In genomic region chr3:59660376-59660775, GRCh38 we compare ENCODE assay signal across 24 cellular contexts.
A peak's percentile ranks its signal among the peaks of the same experiment; 100 is the strongest.
DNase-seq lines count a peak whose midpoint lies in the region; ATAC-seq and TF ChIP-seq lines count a peak whose summit lies in the region.
"Had no signal": no experiment of that assay in that cellular context is flagged by ENCODE, and none has a peak within 500 bp of the region (broad histone marks: within the 10 kb centered on the region; RNA-seq: fewer than 3 reads in every experiment).

No MANE protein-coding gene starts in this region.

- DNase-seq in GM23248 (peak; percentile 58), NCI-H345 treated with DMSO at 0.1 percent for 48 hours (lab: John Stamatoyannopoulos, UW; ENCODE audit: unreplicated experiment) (peak; percentile 14), epithelial cell of esophagus (ENCODE audit: low read depth) (peak; percentile 76), left colon (no peak), NCI-H526 treated with DMSO at 0.1 percent for 48 hours (lab: John Stamatoyannopoulos, UW) (no peak), HPDE6-E6E7 (ENCODE audit: extremely low spot score) (no peak)
- DNase-seq in activated naive CD8-positive, alpha-beta T cell treated with anti-CD3 and anti-CD28 coated beads, Interleukin-2, amount 50 U/mL, for 24 hours = no peak
- DNase-seq: activated CD4-positive, alpha-beta T cell treated with anti-CD3 and anti-CD28 coated beads, Interleukin-2, amount 50 U/mL, for 1 hour; activated CD8-positive, alpha-beta memory T cell treated with anti-CD3 and anti-CD28 coated beads, Interleukin-2, amount 50 U/mL, for 4 hours; activated effector memory CD4-positive, alpha-beta T cell treated with Interleukin-2 at 50 U/mL for 16 hours; CD4-positive, alpha-beta T cell; dermis blood vessel endothelial cell; DMS 273 treated with DMSO at 0.1 percent for 48 hours; GF-D8; MV-4-11; NCI-H524; psoas muscle; SIG-M5; stimulated activated CD4-positive, alpha-beta T cell treated with anti-CD3 and anti-CD28 coated beads, Interleukin-1b, Interleukin-23, amount 100 ng/mL, for 48 hours; stimulated activated naive B cell treated with anti-CD40 and anti-IgM and Interleukin-4, amounts not matched to agents 10 μg/mL and 1 μg/mL and 100 μg/mL, for 72 hours had no signal

- H3K9ac ChIP-seq in GM23248 = no peak overlapping the region

- no peak overlapping the region for H3K4me3 ChIP-seq in GM23248
- H3K4me3 ChIP-seq in epithelial cell of esophagus (ENCODE audit: low read length) = no peak overlapping the region
- H3K4me3 ChIP-seq: K562, psoas muscle, thyroid gland had no signal

- H3K9me3 Mint-ChIP-seq in activated naive CD8-positive, alpha-beta T cell treated with anti-CD3 and anti-CD28 coated beads, Interleukin-2, amount 50 U/mL, for 24 hours = no peaks in the 10 kb centered on the region
- H3K9me3 Mint-ChIP-seq: CD4-positive, alpha-beta T cell had no signal

- no peaks in the 10 kb centered on the region for H3K79me2 ChIP-seq in GM23248 (ENCODE audit: insufficient read depth)

- H3K27ac Mint-ChIP-seq in activated naive CD8-positive, alpha-beta T cell treated with anti-CD3 and anti-CD28 coated beads, Interleukin-2, amount 50 U/mL, for 24 hours = no peak overlapping the region
- H3K27ac Mint-ChIP-seq: CD4-positive, alpha-beta T cell; stimulated activated naive B cell treated with anti-CD40 and anti-IgM and Interleukin-4, amounts not matched to agents 10 μg/mL and 1 μg/mL and 100 μg/mL, for 72 hours had no signal

- no peak overlapping the region for H2AFZ ChIP-seq in GM23248

- no peaks in the 10 kb centered on the region for H3K36me3 ChIP-seq in GM23248 (ENCODE audit: low read depth)
- H3K36me3 ChIP-seq: thyroid gland had no signal

- H3K27ac ChIP-seq in GM23248 = no peak overlapping the region
- H3K27ac ChIP-seq: psoas muscle, thyroid gland, VCaP had no signal

- H3K4me1 Mint-ChIP-seq in activated naive CD8-positive, alpha-beta T cell treated with anti-CD3 and anti-CD28 coated beads, Interleukin-2, amount 50 U/mL, for 24 hours = no peaks in the 10 kb centered on the region
- H3K4me1 Mint-ChIP-seq: stimulated activated naive B cell treated with anti-CD40 and anti-IgM and Interleukin-4, amounts not matched to agents 10 μg/mL and 1 μg/mL and 100 μg/mL, for 72 hours had no signal

- H3K4me3 Mint-ChIP-seq in activated naive CD8-positive, alpha-beta T cell treated with anti-CD3 and anti-CD28 coated beads, Interleukin-2, amount 50 U/mL, for 24 hours = no peak overlapping the region
- H3K4me3 Mint-ChIP-seq: CD4-positive, alpha-beta T cell; stimulated activated naive B cell treated with anti-CD40 and anti-IgM and Interleukin-4, amounts not matched to agents 10 μg/mL and 1 μg/mL and 100 μg/mL, for 72 hours had no signal

- H3K4me1 ChIP-seq in GM23248 (ENCODE audit: insufficient read depth) = peaks cover 10% of the 10 kb centered on the region; the same call in 1 of the 2 replicates
- H3K4me1 ChIP-seq: psoas muscle had no signal

- intact Hi-C loops in left colon (cut with DNase I, micrococcal nuclease) = no loop called here

- H3K4me2 ChIP-seq in GM23248 (ENCODE audit: unreplicated experiment) = no peak overlapping the region

- H3F3A ChIP-seq in GM23248 (ENCODE audit: insufficient read depth) = no peaks in the 10 kb centered on the region

- WGBS in GM23248 (ENCODE audit: low coverage in 1 of 2, low lambda C conversion rate in 2 of 2, missing lambda C conversion rate in 2 of 2), 2 experiments = 4 to 5% methylated on average over 1 of the region's 1 CpG

- no peaks in the 10 kb centered on the region for H4K20me1 ChIP-seq in GM23248 (ENCODE audit: insufficient read depth)

- no peaks in the 10 kb centered on the region for H3K27me3 ChIP-seq in GM23248 (replicated peaks; ENCODE audit: insufficient read depth)
- H3K27me3 ChIP-seq: thyroid gland had no signal

- H3K9me2 ChIP-seq in GM23248 (ENCODE audit: insufficient read depth) = no peaks in the 10 kb centered on the region

- H3K36me3 Mint-ChIP-seq in activated naive CD8-positive, alpha-beta T cell treated with anti-CD3 and anti-CD28 coated beads, Interleukin-2, amount 50 U/mL, for 24 hours (ENCODE audit: low read depth) = no peaks in the 10 kb centered on the region
- H3K36me3 Mint-ChIP-seq: stimulated activated naive B cell treated with anti-CD40 and anti-IgM and Interleukin-4, amounts not matched to agents 10 μg/mL and 1 μg/mL and 100 μg/mL, for 72 hours had no signal

- in situ Hi-C loops in GM23248 (cut with MboI) = no loop called here

- no peaks in the 10 kb centered on the region for H3K9me3 ChIP-seq in GM23248 (ENCODE audit: low read depth)
- H3K9me3 ChIP-seq: psoas muscle, thyroid gland had no signal

- peak; percentile 38 for ATAC-seq in left colon
- ATAC-seq in HG02884 (IDR thresholded peaks at IDR 0.05; ENCODE audit: unreplicated experiment) = no peak
- no peak for ATAC-seq in activated naive CD8-positive, alpha-beta T cell treated with anti-CD3 and anti-CD28 coated beads, Interleukin-2, amount 50 U/mL, for 24 hours
- ATAC-seq: K562; psoas muscle; stimulated activated naive B cell treated with anti-CD40 and anti-IgM and Interleukin-4, amounts not matched to agents 10 μg/mL and 1 μg/mL and 100 μg/mL, for 72 hours had no signal

- H3K27me3 Mint-ChIP-seq in activated naive CD8-positive, alpha-beta T cell treated with anti-CD3 and anti-CD28 coated beads, Interleukin-2, amount 50 U/mL, for 24 hours = peaks cover 2% of the 10 kb centered on the region
- H3K27me3 Mint-ChIP-seq: CD4-positive, alpha-beta T cell had no signal

- TF ChIP-seq CTCF in epithelial cell of esophagus (IDR thresholded peaks at IDR 0.05; ENCODE audit: insufficient read depth, low read depth, low read length, missing control alignments) = no peak

Comparison
In these comparisons a context has a peak if more than half of its experiments do, and no peak if none do; other contexts are left out.
1. DNase-seq: peak in GM23248 (single experiment), NCI-H345 treated with DMSO at 0.1 percent for 48 hours (single experiment) and epithelial cell of esophagus (single experiment); none in left colon (0 of 2), activated naive CD8-positive, alpha-beta T cell treated with anti-CD3 and anti-CD28 coated beads, Interleukin-2, amount 50 U/mL, for 24 hours (single experiment), NCI-H526 treated with DMSO at 0.1 percent for 48 hours (single experiment) and HPDE6-E6E7 (single experiment).